ENCODE assay signal across 8 cellular contexts in the genomic region with DNA sequence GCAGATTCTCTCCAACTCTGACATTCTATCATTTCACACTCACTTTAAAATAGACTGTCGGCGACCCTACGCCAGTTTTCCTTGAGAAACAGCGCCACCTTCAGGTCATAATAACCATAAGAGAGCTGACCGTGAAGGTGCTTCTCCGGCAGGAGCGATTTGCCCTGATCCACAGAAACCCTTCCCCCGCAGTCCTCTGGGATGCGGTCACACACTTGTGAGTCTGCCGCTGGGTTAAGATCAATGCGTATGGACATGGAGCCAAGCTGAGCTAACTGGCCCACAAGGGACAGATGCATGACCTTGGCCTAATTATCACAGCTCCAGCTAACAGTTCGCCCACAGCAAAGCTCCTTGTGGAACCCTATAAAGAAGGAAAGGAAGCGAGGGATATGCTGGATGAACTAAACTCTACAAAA. TPM values are rescaled to one million over a fixed set of nuclear protein-coding genes. Genes with fewer than 3 reads are reported as not detected.
DNase-seq lines count a peak whose midpoint lies in the region; ATAC-seq and TF ChIP-seq lines count a peak whose summit lies in the region.

No MANE protein-coding gene starts in this region.

- H3K9ac ChIP-seq in IMR-90 (ENCODE audit: low read depth, low read length) (no peak overlapping the region), neuronal stem cell (ENCODE audit: low read depth, low read length, poor library complexity) (no peak overlapping the region)

- H3K4me3 Mint-ChIP-seq in Calu3 (ENCODE audit: low read depth, unreplicated experiment): no peak overlapping the region
- no peak overlapping the region for H3K4me3 Mint-ChIP-seq in activated T-cell treated with anti-CD3 and anti-CD28 coated beads, Interleukin-2, amount 50 U/mL, for 72 hours

- no peaks in the 10 kb centered on the region for H3K4me1 Mint-ChIP-seq in Calu3 (ENCODE audit: low read depth, unreplicated experiment)
- H3K4me1 Mint-ChIP-seq in activated T-cell treated with anti-CD3 and anti-CD28 coated beads, Interleukin-2, amount 50 U/mL, for 72 hours (ENCODE audit: low read depth): peaks cover 11% of the 10 kb centered on the region

- POLR2A ChIA-PET in IMR-90 (lab: Charles Lee; ENCODE audit: unreplicated experiment): interaction anchor here (0.6 kb wide), 1 partner anchor 240 kb away, joined by 3 read pairs; no protein-coding TSS in a partner anchor

- H3K4me2 ChIP-seq in IMR-90 (ENCODE audit: low read depth, low read length) (peak overlapping the region; percentile 58), neuronal stem cell (ENCODE audit: insufficient read depth, low read length, poor library complexity, severe bottlenecking) (no peak overlapping the region)

- H3K79me1 ChIP-seq in IMR-90 (ENCODE audit: low read depth in 1 of 2, low read length in 2 of 2) (no peaks in the 10 kb centered on the region), neuronal stem cell (ENCODE audit: low read depth, low read length) (no peaks in the 10 kb centered on the region)

- no peaks in the 10 kb centered on the region for H3K9me3 Mint-ChIP-seq in Calu3 (ENCODE audit: low read depth, unreplicated experiment)
- no peaks in the 10 kb centered on the region for H3K9me3 Mint-ChIP-seq in activated T-cell treated with anti-CD3 and anti-CD28 coated beads, Interleukin-2, amount 50 U/mL, for 72 hours

- H3K18ac ChIP-seq in IMR-90 (ENCODE audit: low read depth, low read length): no peak overlapping the region
- no peak overlapping the region for H3K18ac ChIP-seq in neuronal stem cell (ENCODE audit: low read length)

- peaks cover 6% of the 10 kb centered on the region for H3K27me3 ChIP-seq in IMR-90 (ENCODE audit: control insufficient read depth, insufficient read depth, low read length)
- H3K27me3 ChIP-seq in neuronal stem cell (ENCODE audit: control insufficient read depth in 3 of 3, insufficient read depth in 3 of 3, low read depth in 1 of 3, low read length in 3 of 3): peaks cover 0 to 18% (median 7%) of the 10 kb centered on the region in 3 experiments

- H2BK5ac ChIP-seq in IMR-90 (ENCODE audit: low read depth, low read length, poor library complexity, severe bottlenecking) (no peak overlapping the region), neuronal stem cell (ENCODE audit: low read length) (no peak overlapping the region)

- H3K4ac ChIP-seq in IMR-90 (ENCODE audit: low read depth, low read length) (no peak overlapping the region), neuronal stem cell (ENCODE audit: low read length) (no peak overlapping the region)

- H2BK20ac ChIP-seq in IMR-90 (ENCODE audit: low read depth, low read length): no peak overlapping the region

- no peak overlapping the region for H2AK9ac ChIP-seq in IMR-90 (replicated peaks; ENCODE audit: low read depth, low read length, poor library complexity)

- H3K9me3 ChIP-seq in IMR-90 (ENCODE audit: control insufficient read depth, insufficient read depth, low read length) (no peaks in the 10 kb centered on the region), neuronal stem cell (replicated peaks in 1 of 2; ENCODE audit: control insufficient read depth in 2 of 2, insufficient read depth in 1 of 2, low read depth in 1 of 2, low read length in 2 of 2) (no peaks in the 10 kb centered on the region)

- H3K9me1 ChIP-seq in IMR-90 (ENCODE audit: insufficient read depth, low read length): no peaks in the 10 kb centered on the region

- H3K56ac ChIP-seq in IMR-90 (ENCODE audit: extremely low read depth, insufficient read depth, low read length): no peak overlapping the region

- in situ Hi-C loops in IMR-90 (cut with MboI; ENCODE audit: low sequenced_read_pairs): loop anchor here (5.0 kb wide), 1 partner anchor 245 kb away; no protein-coding TSS in a partner anchor

- TF ChIP-seq POLR2A in IMR-90 (IDR thresholded peaks at IDR 0.05; ENCODE audit: low read depth, low read length): no peak

- H3K36me3 ChIP-seq in IMR-90 (ENCODE audit: control insufficient read depth, insufficient read depth, low read length) (no peaks in the 10 kb centered on the region), neuronal stem cell (replicated peaks in 1 of 2; ENCODE audit: control insufficient read depth in 2 of 2, insufficient read depth in 2 of 2, low read length in 2 of 2) (no peaks in the 10 kb centered on the region)

- no peak overlapping the region for H3K27ac ChIP-seq in IMR-90 (ENCODE audit: insufficient read depth, low read length)
- no peak overlapping the region for H3K27ac ChIP-seq in neuronal stem cell (replicated peaks; ENCODE audit: low read length)

- dilution Hi-C loops in IMR-90 (cut with HindIII; ENCODE audit: low sequenced_read_pairs, unreplicated experiment): no loop called here

- H3K14ac ChIP-seq in IMR-90 (replicated peaks; ENCODE audit: low read depth, low read length) (no peak overlapping the region), neuronal stem cell (ENCODE audit: low read length) (no peak overlapping the region)

- H2BK12ac ChIP-seq in neuronal stem cell (ENCODE audit: low read length): no peak overlapping the region

- TF ChIP-seq CTCF in Calu3 (IDR thresholded peaks at IDR 0.05; ENCODE audit: unreplicated experiment): peak; percentile 27
- peak; percentile 67 for TF ChIP-seq CTCF in IMR-90 (conservative IDR thresholded peaks at IDR 0.05; ENCODE audit: low read depth, low read length)

- DNase-seq in Calu3 (peak; percentile 58), IMR-90 (peak; percentile 62), OCI-M1 (lab: John Stamatoyannopoulos, UW) (peak; percentile 89), foreskin melanocyte (peak; percentile 42), neuronal stem cell (ENCODE audit: low spot score) (peak; percentile 78), ureter (ENCODE audit: low spot score) (peak; percentile 62)
- DNase-seq in activated T-cell treated with anti-CD3 and anti-CD28 coated beads, Interleukin-2, amount 50 U/mL, for 72 hours: peak; percentile 59 to 61

- H4K91ac ChIP-seq in IMR-90 (ENCODE audit: insufficient read depth, low read depth, low read length) (no peak overlapping the region), neuronal stem cell (ENCODE audit: low read depth, low read length, poor library complexity) (no peak overlapping the region)

- H2BK15ac ChIP-seq in IMR-90 (ENCODE audit: low read depth, low read length) (no peak overlapping the region), neuronal stem cell (ENCODE audit: low read length) (no peak overlapping the region)

- peak; percentile 67 for TF ChIP-seq RAD21 in IMR-90 (IDR thresholded peaks at IDR 0.05; ENCODE audit: low read length)

- H4K20me1 ChIP-seq in IMR-90 (ENCODE audit: insufficient read depth, low read length): no peaks in the 10 kb centered on the region

- H3K4me3 ChIP-seq in IMR-90 (ENCODE audit: insufficient read depth, low read depth, low read length): no peak overlapping the region
- H3K4me3 ChIP-seq in neuronal stem cell (ENCODE audit: low read length in 2 of 2): no peak overlapping the region

- H2BK120ac ChIP-seq in IMR-90 (ENCODE audit: low read depth, low read length): no peak overlapping the region
- no peak overlapping the region for H2BK120ac ChIP-seq in neuronal stem cell (ENCODE audit: low read depth, low read length)

- H2AFZ ChIP-seq in IMR-90 (replicated peaks; ENCODE audit: low read length, poor library complexity): peak overlapping the region; percentile 79
- peak overlapping the region; percentile 34 for H2AFZ ChIP-seq in neuronal stem cell (ENCODE audit: low read length)

- H3K4me1 ChIP-seq in IMR-90 (ENCODE audit: control insufficient read depth, insufficient read depth, low read length): 0 out of 2 replicates have a peak, but pooled peaks cover 2% of the 10 kb centered on the region
- no peaks in the 10 kb centered on the region for H3K4me1 ChIP-seq in neuronal stem cell (ENCODE audit: control insufficient read depth in 2 of 2, insufficient read depth in 1 of 2, low read depth in 1 of 2, low read length in 2 of 2)

- ATAC-seq in IMR-90 (ENCODE audit: low read depth): peak; percentile 60
- peak; percentile 52 to 55 for ATAC-seq in activated T-cell treated with anti-CD3 and anti-CD28 coated beads, Interleukin-2, amount 50 U/mL, for 72 hours (replicated peaks in 1 of 2)
- no peak for ATAC-seq in GM21447 (IDR thresholded peaks at IDR 0.05; ENCODE audit: unreplicated experiment)

- H3K27ac Mint-ChIP-seq in Calu3 (ENCODE audit: unreplicated experiment): no peak overlapping the region
- no peak overlapping the region for H3K27ac Mint-ChIP-seq in activated T-cell treated with anti-CD3 and anti-CD28 coated beads, Interleukin-2, amount 50 U/mL, for 72 hours

- 0% methylated on average over 4 of the region's 13 CpGs; no CpG with 5 or more reads in 1 of the 2 experiments for WGBS in IMR-90 (ENCODE audit: extremely low coverage in 2 of 2, insufficient read length in 1 of 2), 2 experiments
- no CpG with 5 or more reads among the region's 13 CpGs for WGBS in neuronal stem cell (ENCODE audit: extremely low coverage in 2 of 2, insufficient read length in 2 of 2, insufficient replicate concordance in 1 of 2), 2 donors

- no peaks in the 10 kb centered on the region for H3K27me3 Mint-ChIP-seq in Calu3 (ENCODE audit: unreplicated experiment)
- H3K27me3 Mint-ChIP-seq in activated T-cell treated with anti-CD3 and anti-CD28 coated beads, Interleukin-2, amount 50 U/mL, for 72 hours (ENCODE audit: low read depth): peaks cover 8% of the 10 kb centered on the region

- BruUV-seq in Calu3 (replicated peaks; lab: Mats Ljungman, UMichigan) (no TSS peak), IMR-90 (replicated peaks; lab: Mats Ljungman, UMichigan) (no TSS peak)

- H4K8ac ChIP-seq in IMR-90 (ENCODE audit: low read depth in 2 of 2, low read length in 2 of 2) (no peak overlapping the region), neuronal stem cell (ENCODE audit: low read depth, low read length) (no peak overlapping the region)

- CTCF ChIA-PET in Calu3 (lab: Charles Lee): interaction anchor here (0.6 to 1.2 kb wide), 5 partner anchors 97 to 364 kb away, joined by 3 to 8 read pairs (median 4); no protein-coding TSS in a partner anchor
- CTCF ChIA-PET in IMR-90 (lab: Yijun Ruan, JAX): interaction anchor here (0.6 to 1.7 kb wide), 12 partner anchors 10 to 397 kb away, joined by 3 to 13 read pairs (median 4); no protein-coding TSS in a partner anchor

- H2AK5ac ChIP-seq in IMR-90 (ENCODE audit: low read depth, low read length): no peak overlapping the region
- H2AK5ac ChIP-seq in neuronal stem cell (ENCODE audit: low read depth, low read length): no peak overlapping the region

- no peak overlapping the region for H3K23ac ChIP-seq in IMR-90 (ENCODE audit: low read depth, low read length)
- H3K23ac ChIP-seq in neuronal stem cell (ENCODE audit: low read depth, low read length, poor library complexity): no peak overlapping the region

- no peak overlapping the region for H4K5ac ChIP-seq in IMR-90 (ENCODE audit: low read depth, low read length)

- H3K36me3 Mint-ChIP-seq in Calu3 (ENCODE audit: insufficient read depth, unreplicated experiment): no peaks in the 10 kb centered on the region
- H3K36me3 Mint-ChIP-seq in activated T-cell treated with anti-CD3 and anti-CD28 coated beads, Interleukin-2, amount 50 U/mL, for 72 hours (ENCODE audit: insufficient read depth in 2 of 2): no peaks in the 10 kb centered on the region

- intact Hi-C loops in Calu3 (cut with micrococcal nuclease; ENCODE audit: unreplicated experiment): loop anchor here (2.0 kb wide), 3 partner anchors 202 to 364 kb away; no protein-coding TSS in a partner anchor
- intact Hi-C loops in IMR-90 (cut with micrococcal nuclease): loop anchor here (1.0 to 2.0 kb wide), 3 partner anchors 203 to 364 kb away; no protein-coding TSS in a partner anchor

RNA-seq across cellular contexts. Expression of a gene that starts 32.8 kb away (rescaled TPM):
- total RNA-seq in Calu3 (2022): 25.5 and 31.0 TPM in 2 replicates
- 6.3 and 7.2 TPM in 2 replicates for total RNA-seq in IMR-90 (2012; rRNA removed)
- 10.9 and 13.9 TPM in 2 replicates for polyA plus RNA-seq in IMR-90 (2012; rRNA removed)
- 4.7 and 5.3 TPM in 2 replicates for polyA plus RNA-seq in IMR-90 (2012; cell fraction: cytosol; rRNA removed)
- 3.4 and 12.2 TPM in 2 replicates for polyA plus RNA-seq in IMR-90 (2012; cell fraction: nucleus; rRNA removed; ENCODE audit: low replicate concordance)
- total RNA-seq in activated T-cell treated with anti-CD3 and anti-CD28 coated beads, Interleukin-2, amount 50 U/mL, for 72 hours: 10 to 100 TPM; 30.5 to 30.7 TPM
- 14.2 TPM for polyA plus RNA-seq in neuronal stem cell (2013, experiment 1 of 2)
- polyA plus RNA-seq in neuronal stem cell (2013, experiment 2 of 2): 14.2 TPM
- total RNA-seq in ureter: 55.2 TPM
